In genomic region chr7:42233166-42233565, GRCh38 we compare ENCODE assay signal across 18 cellular contexts. TPM values are rescaled to one million over a fixed set of nuclear protein-coding genes. Genes with fewer than 3 reads are reported as not detected.
A peak's percentile ranks its signal among the peaks of the same experiment; 100 is the strongest.
DNase-seq lines count a peak whose midpoint lies in the region; ATAC-seq and TF ChIP-seq lines count a peak whose summit lies in the region.
"Had no signal": no experiment of that assay in that cellular context is flagged by ENCODE, and none has a peak within 500 bp of the region (broad histone marks: within the 10 kb centered on the region; RNA-seq: fewer than 3 reads in every experiment).

No MANE protein-coding gene starts in this region.

- no peaks in the 10 kb centered on the region for H3K9me3 ChIP-seq in iPS-20b (ENCODE audit: insufficient read depth, low read depth, low read length)
- no peaks in the 10 kb centered on the region for H3K9me3 ChIP-seq in smooth muscle cell (replicated peaks; ENCODE audit: low read depth)
- H3K9me3 ChIP-seq in heart right ventricle, result no peaks in the 10 kb centered on the region
- no peaks in the 10 kb centered on the region for H3K9me3 ChIP-seq in left lung
- H3K9me3 ChIP-seq in CD8-positive, alpha-beta memory T cell (ENCODE audit: low read length), result no peaks in the 10 kb centered on the region
- H3K9me3 ChIP-seq: ascending aorta, gastrocnemius medialis, psoas muscle, SJSA1, thyroid gland had no signal

- peaks cover 68% of the 10 kb centered on the region for H4K20me1 ChIP-seq in smooth muscle cell (ENCODE audit: low read depth)

- peaks cover 12% of the 10 kb centered on the region for H3F3A ChIP-seq in smooth muscle cell (ENCODE audit: low read depth)

- H3K27me3 ChIP-seq in iPS-20b (ENCODE audit: insufficient read depth, low read length) (peaks cover 12% of the 10 kb centered on the region; the same call in 1 of the 2 replicates), smooth muscle cell (ENCODE audit: low read depth) (no peaks in the 10 kb centered on the region), heart right ventricle (peaks cover 0 to 69% (median 11%) of the 10 kb centered on the region in 7 donors), left lung (peaks cover 4 to 81% of the 10 kb centered on the region in 2 donors)
- H3K27me3 ChIP-seq in CD8-positive, alpha-beta memory T cell (ENCODE audit: insufficient read depth, low read length, poor library complexity, severe bottlenecking), result no peaks in the 10 kb centered on the region
- H3K27me3 ChIP-seq: ascending aorta, SJSA1, thyroid gland had no signal

- ATAC-seq in heart right ventricle (no peak), left lung (no peak)
- ATAC-seq: gastrocnemius medialis, psoas muscle had no signal

- POLR2A ChIA-PET in CD8-positive, alpha-beta memory T cell (lab: Charles Lee), result no interaction called here

- WGBS in smooth muscle cell (ENCODE audit: low lambda C conversion rate), result 0% methylated on average over 2 of the region's 2 CpGs
- 79 to 86% methylated on average over 2 of the region's 2 CpGs for WGBS in heart right ventricle, 2 donors

- TF ChIP-seq CTCF in astrocyte of the spinal cord (IDR thresholded peaks at IDR 0.05; ENCODE audit: low read depth, low read length) (no peak), smooth muscle cell (IDR thresholded peaks at IDR 0.05; ENCODE audit: borderline replicate concordance, insufficient read depth, poor library complexity, severe bottlenecking) (no peak), heart right ventricle (IDR thresholded peaks at IDR 0.05) (no peak), left lung (IDR thresholded peaks at IDR 0.05) (no peak)

- peak overlapping the region; percentile 27; the same call in 1 of the 2 replicates for H3K9ac ChIP-seq in iPS-20b (ENCODE audit: low read depth, low read length)
- H3K9ac ChIP-seq in smooth muscle cell (ENCODE audit: low read depth), result no peak overlapping the region

- H3K4me3 Mint-ChIP-seq in CD8-positive, alpha-beta memory T cell, result no peak overlapping the region
- H3K4me3 Mint-ChIP-seq: IgD-negative memory B cell had no signal

- in situ Hi-C loops in astrocyte of the spinal cord (cut with HindIII; ENCODE audit: low sequenced_read_pairs), result no loop called here

- no peak overlapping the region for H3K27ac Mint-ChIP-seq in CD8-positive, alpha-beta memory T cell
- H3K27ac Mint-ChIP-seq: activated T-helper 2 cell treated with anti-CD3 and anti-CD28 coated beads, Interferon-gamma antibody, Interleukin-2, Interleukin-4, amounts not matched to agents 10 μg/mL and 5 μg/mL and 100 μg/mL, durations not matched to agents 14 hours and 24 hours and 36 hours; IgD-negative memory B cell had no signal

- DNase-seq in HCEC 1CT (peak; percentile 23), astrocyte of the spinal cord (ENCODE audit: low read depth, low spot score) (peak; percentile 46), smooth muscle cell (lab: John Stamatoyannopoulos, UW; ENCODE audit: unreplicated experiment) (no peak), heart right ventricle (no peak), left lung (no peak)
- no peak for DNase-seq in CD8-positive, alpha-beta memory T cell
- no peak for DNase-seq in effector CD8-positive, alpha-beta T cell (lab: John Stamatoyannopoulos, UW)
- DNase-seq: dorsolateral prefrontal cortex, gastrocnemius medialis, GF-D8, NCI-H1105, psoas muscle, thyroid gland had no signal

- CTCF ChIA-PET in CD8-positive, alpha-beta memory T cell (lab: Charles Lee), result no interaction called here

- peaks cover 0 to 2% (median 2%) of the 10 kb centered on the region in 5 donors for H3K9me3 Mint-ChIP-seq in CD8-positive, alpha-beta memory T cell
- H3K9me3 Mint-ChIP-seq: activated T-helper 2 cell treated with anti-CD3 and anti-CD28 coated beads, Interferon-gamma antibody, Interleukin-2, Interleukin-4, amounts not matched to agents 10 μg/mL and 5 μg/mL and 100 μg/mL, durations not matched to agents 14 hours and 24 hours and 36 hours; IgD-negative memory B cell had no signal

- peaks cover 63% of the 10 kb centered on the region for H3K79me2 ChIP-seq in smooth muscle cell (ENCODE audit: low read depth)

- H3K36me3 ChIP-seq in iPS-20b (ENCODE audit: insufficient read depth, low read depth, low read length) (0 out of 2 replicates have a peak, but pooled peaks cover 5% of the 10 kb centered on the region), smooth muscle cell (ENCODE audit: low read depth) (no peaks in the 10 kb centered on the region), heart right ventricle (no peaks in the 10 kb centered on the region), left lung (no peaks in the 10 kb centered on the region)
- no peaks in the 10 kb centered on the region for H3K36me3 ChIP-seq in CD8-positive, alpha-beta memory T cell (ENCODE audit: insufficient read depth, low read length)
- H3K36me3 ChIP-seq: ascending aorta, gastrocnemius medialis, thyroid gland had no signal

- peaks cover 23 to 66% of the 10 kb centered on the region in 2 donors for H3K27me3 Mint-ChIP-seq in CD8-positive, alpha-beta memory T cell

- H3K4me1 Mint-ChIP-seq in CD8-positive, alpha-beta memory T cell, result peaks cover 2 to 11% (median 7%) of the 10 kb centered on the region in 3 donors

- peak overlapping the region; percentile 95 for H3K4me2 ChIP-seq in smooth muscle cell

- no peak overlapping the region for H3K4me3 ChIP-seq in astrocyte of the spinal cord (ENCODE audit: low read depth, low read length)
- peak overlapping the region; percentile 93 for H3K4me3 ChIP-seq in iPS-20b (ENCODE audit: low read length)
- peak overlapping the region; percentile 93 for H3K4me3 ChIP-seq in smooth muscle cell
- no peak overlapping the region for H3K4me3 ChIP-seq in heart right ventricle
- no peak overlapping the region for H3K4me3 ChIP-seq in left lung
- H3K4me3 ChIP-seq in CD8-positive, alpha-beta memory T cell (ENCODE audit: low read length), result no peak overlapping the region
- H3K4me3 ChIP-seq: ascending aorta, gastrocnemius medialis, psoas muscle, SJSA1, thyroid gland had no signal

- H3K36me3 Mint-ChIP-seq in CD8-positive, alpha-beta memory T cell, result no peaks in the 10 kb centered on the region

- no peak overlapping the region for H2AFZ ChIP-seq in smooth muscle cell (ENCODE audit: low read depth)

- H3K27ac ChIP-seq in iPS-20b (ENCODE audit: low read length), result no peak overlapping the region
- H3K27ac ChIP-seq in smooth muscle cell (ENCODE audit: low read depth), result peak overlapping the region; percentile 73
- H3K27ac ChIP-seq in heart right ventricle, result no peak overlapping the region
- peak overlapping the region in 1 of 2 donors; percentile 15 for H3K27ac ChIP-seq in left lung
- H3K27ac ChIP-seq in CD8-positive, alpha-beta memory T cell (ENCODE audit: low read depth, low read length), result no peak overlapping the region
- H3K27ac ChIP-seq: ascending aorta, gastrocnemius medialis, psoas muscle, SJSA1 had no signal

- H3K4me1 ChIP-seq in iPS-20b (ENCODE audit: insufficient read depth, low read length), result peaks cover 72% of the 10 kb centered on the region
- peaks cover 70% of the 10 kb centered on the region for H3K4me1 ChIP-seq in smooth muscle cell (ENCODE audit: low read depth)
- peaks cover 0 to 20% (median 12%) of the 10 kb centered on the region in 9 donors for H3K4me1 ChIP-seq in heart right ventricle
- peaks cover 0 to 23% of the 10 kb centered on the region in 2 donors for H3K4me1 ChIP-seq in left lung
- no peaks in the 10 kb centered on the region for H3K4me1 ChIP-seq in CD8-positive, alpha-beta memory T cell (ENCODE audit: insufficient read depth, low read length)

- intact Hi-C loops in heart right ventricle (cut with DNase I) (loop anchor here in 2 of 10 donors (10.0 kb wide), 2 partner anchors 128 to 248 kb away; no protein-coding TSS in a partner anchor), left lung (cut with DNase I) (no loop called here)

RNA-seq across cellular contexts. Expression of gene GLI3, which starts 3.8 kb away (rescaled TPM):
- total RNA-seq in smooth muscle cell (31.1 and 31.2 TPM in 2 replicates), heart right ventricle (1 to 10 TPM; 2.7 to 9.1 (median 5.5) TPM), left lung (10 to 100 TPM; 20.3 to 29.5 TPM)
- polyA plus RNA-seq in smooth muscle cell (68.2 and 70.4 TPM in 2 replicates), heart right ventricle (under 1 TPM; 0.51 to 0.77 TPM)
- under 1 TPM; 0.44 to 0.46 TPM for total RNA-seq in CD8-positive, alpha-beta memory T cell
- polyA plus RNA-seq in CD8-positive, alpha-beta memory T cell, result 0.16 TPM
- total RNA-seq: activated T-helper 2 cell treated with anti-CD3 and anti-CD28 coated beads, Interferon-gamma antibody, Interleukin-2, Interleukin-4, amounts not matched to agents 10 μg/mL and 5 μg/mL and 100 μg/mL, durations not matched to agents 14 hours and 24 hours and 36 hours had no signal
- polyA plus RNA-seq: IgD-negative memory B cell had no signal

Comparison
In these comparisons a context has a peak if more than half of its experiments do, and no peak if none do; other contexts are left out.
1. DNase-seq: peak in HCEC 1CT (single experiment) and astrocyte of the spinal cord (single experiment); none in smooth muscle cell (single experiment), heart right ventricle (0 of 2), left lung (0 of 2), CD8-positive, alpha-beta memory T cell (0 of 5) and effector CD8-positive, alpha-beta T cell (single experiment).
2. H3K4me3 ChIP-seq: peak in iPS-20b (single experiment) and smooth muscle cell (single experiment); none in astrocyte of the spinal cord (single experiment), heart right ventricle (0 of 10), left lung (0 of 2) and CD8-positive, alpha-beta memory T cell (single experiment).